20 cellular contexts compared by ENCODE assay signal in the genomic region with DNA sequence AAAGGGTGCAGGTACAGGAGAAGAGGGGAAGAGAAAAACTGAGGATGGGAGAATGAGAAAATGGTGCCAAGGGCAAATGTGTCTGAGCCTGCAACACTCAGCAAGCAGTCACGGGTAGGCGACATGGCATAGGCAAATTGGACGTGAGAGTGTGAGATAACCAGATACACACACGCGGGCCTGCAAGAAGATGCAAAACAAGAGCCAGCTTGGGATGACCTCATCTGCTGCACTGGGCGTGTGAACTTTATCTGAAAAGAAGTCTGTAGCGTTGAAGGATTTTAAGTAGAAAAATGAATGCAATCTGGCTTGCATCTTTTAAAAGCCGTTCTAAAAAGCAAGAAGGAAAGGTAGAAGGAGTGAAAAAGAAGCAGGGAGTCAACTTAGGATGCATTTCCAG.
DNase-seq lines count a peak whose midpoint lies in the region; ATAC-seq, FAIRE-seq and TF ChIP-seq lines count a peak whose summit lies in the region.
"Had no signal": no experiment of that assay in that cellular context is flagged by ENCODE, and none has a peak within 500 bp of the region (broad histone marks: within the 10 kb centered on the region; RNA-seq: fewer than 3 reads in every experiment).

No MANE protein-coding gene starts in this region.

- H3K27ac ChIP-seq in right cardiac atrium (ENCODE audit: low read length) (no peak overlapping the region), right atrium auricular region (no peak overlapping the region), GM23248 (no peak overlapping the region), K562 (ENCODE audit: extremely low read depth, low read depth, low read length) (no peak overlapping the region), neural progenitor cell (no peak overlapping the region)
- H3K27ac ChIP-seq: C4-2B, HL-60 had no signal

- H3K27me3 Mint-ChIP-seq in neural progenitor cell (ENCODE audit: insufficient read depth, low read depth), result peaks cover 3% of the 10 kb centered on the region

- TF ChIP-seq CTCF in right atrium auricular region (IDR thresholded peaks at IDR 0.05) (no peak), K562 (IDR thresholded peaks at IDR 0.05 in 2 of 3, conservative IDR thresholded peaks at IDR 0.05 in 1 of 3; ENCODE audit: insufficient read depth in 2 of 3, low read depth in 1 of 3, low read length in 3 of 3) (no peak), neural progenitor cell (IDR thresholded peaks at IDR 0.05) (no peak)

- POLR2A ChIA-PET in K562 (lab: Yijun Ruan, JAX), result no interaction called here

- H3K4me3 Mint-ChIP-seq in neural progenitor cell, result peak overlapping the region; percentile 42
- H3K4me3 Mint-ChIP-seq: CD4-positive, alpha-beta T cell; H9 had no signal

- H3K4me1 ChIP-seq in right cardiac atrium (ENCODE audit: control insufficient read depth, insufficient read depth, low read length), result no peaks in the 10 kb centered on the region
- H3K4me1 ChIP-seq in right atrium auricular region, result no peaks in the 10 kb centered on the region
- H3K4me1 ChIP-seq in GM23248 (ENCODE audit: insufficient read depth), result peaks cover 7% of the 10 kb centered on the region; the same call in 1 of the 2 replicates
- no peaks in the 10 kb centered on the region; a peak in 1 of 5 replicates for H3K4me1 ChIP-seq in K562 (replicated peaks in 1 of 2; ENCODE audit: control insufficient read depth in 2 of 2, insufficient read depth in 2 of 2, low read length in 2 of 2)
- H3K4me1 ChIP-seq in neural progenitor cell, result peaks cover 35% of the 10 kb centered on the region

- peaks cover 3% of the 10 kb centered on the region for H3K36me3 Mint-ChIP-seq in neural progenitor cell

- H3K79me2 ChIP-seq in GM23248 (ENCODE audit: insufficient read depth), result no peaks in the 10 kb centered on the region
- H3K79me2 ChIP-seq in K562 (ENCODE audit: control insufficient read depth, insufficient read depth, low read length), result no peaks in the 10 kb centered on the region
- no peaks in the 10 kb centered on the region for H3K79me2 ChIP-seq in neural progenitor cell (ENCODE audit: low read depth)

- no peaks in the 10 kb centered on the region for H3K9me2 ChIP-seq in GM23248 (ENCODE audit: insufficient read depth)

- no peaks in the 10 kb centered on the region for H3K27me3 ChIP-seq in right cardiac atrium (ENCODE audit: control insufficient read depth, insufficient read depth)
- H3K27me3 ChIP-seq in right atrium auricular region, result no peaks in the 10 kb centered on the region
- H3K27me3 ChIP-seq in GM23248 (replicated peaks; ENCODE audit: insufficient read depth), result no peaks in the 10 kb centered on the region
- peaks cover 3 to 20% of the 10 kb centered on the region in 2 experiments; a peak in 1 of 5 replicates for H3K27me3 ChIP-seq in K562 (ENCODE audit: control insufficient read depth in 2 of 2, insufficient read depth in 2 of 2, low read length in 2 of 2)
- no peaks in the 10 kb centered on the region for H3K27me3 ChIP-seq in neural progenitor cell

- H3K9me3 Mint-ChIP-seq in neural progenitor cell, result peaks cover 6% of the 10 kb centered on the region
- H3K9me3 Mint-ChIP-seq: CD4-positive, alpha-beta T cell; H9 had no signal

- H3F3A ChIP-seq in GM23248 (ENCODE audit: insufficient read depth) (no peaks in the 10 kb centered on the region), neural progenitor cell (ENCODE audit: low read depth) (peaks cover 7% of the 10 kb centered on the region)

- no peak overlapping the region for H3K27ac Mint-ChIP-seq in neural progenitor cell
- H3K27ac Mint-ChIP-seq: CD4-positive, alpha-beta T cell; H9 had no signal

- H3K9me3 ChIP-seq in right cardiac atrium (ENCODE audit: control insufficient read depth, low read length), result no peaks in the 10 kb centered on the region
- no peaks in the 10 kb centered on the region for H3K9me3 ChIP-seq in right atrium auricular region
- no peaks in the 10 kb centered on the region for H3K9me3 ChIP-seq in GM23248 (ENCODE audit: low read depth)
- no peaks in the 10 kb centered on the region for H3K9me3 ChIP-seq in K562 (replicated peaks; ENCODE audit: control insufficient read depth, insufficient read depth, low read depth, low read length)
- H3K9me3 ChIP-seq in neural progenitor cell (ENCODE audit: low read depth), result no peaks in the 10 kb centered on the region

- no peaks in the 10 kb centered on the region for H3K9me1 ChIP-seq in K562 (ENCODE audit: control insufficient read depth, insufficient read depth, low read length)

- ATAC-seq in right cardiac atrium (peak in 1 of 2 donors; percentile 48), K562 (no peak)

- peaks cover 25% of the 10 kb centered on the region for H3K4me1 Mint-ChIP-seq in neural progenitor cell

- CTCF ChIA-PET in K562 (lab: Yijun Ruan, JAX; ENCODE audit: low intra/inter-chr PET ratio), result no interaction called here

- no peak for TF ChIP-seq POLR2A in K562 (conservative IDR thresholded peaks at IDR 0.05)

- H4K20me1 ChIP-seq in GM23248 (ENCODE audit: insufficient read depth) (no peaks in the 10 kb centered on the region), K562 (replicated peaks; ENCODE audit: control insufficient read depth, insufficient read depth, low read length) (no peaks in the 10 kb centered on the region), neural progenitor cell (ENCODE audit: low read depth) (no peaks in the 10 kb centered on the region)

- H3K9ac ChIP-seq in GM23248 (no peak overlapping the region), K562 (ENCODE audit: insufficient read depth in 1 of 2, low read depth in 2 of 2, low read length in 2 of 2) (no peak overlapping the region), neural progenitor cell (no peak overlapping the region)

- WGBS in right cardiac atrium, result 36% methylated on average over 8 of the region's 8 CpGs
- WGBS in GM23248 (ENCODE audit: low coverage in 1 of 2, low lambda C conversion rate in 2 of 2, missing lambda C conversion rate in 2 of 2), 2 experiments, result 7 to 8% methylated on average over 8 of the region's 8 CpGs
- whole genome bisulfite sequencing in K562 (ENCODE audit: insufficient coverage, low coverage, missing lambda C conversion rate), result 0% methylated on average over 8 of the region's 8 CpGs

- H3K36me3 ChIP-seq in right atrium auricular region (no peaks in the 10 kb centered on the region), GM23248 (ENCODE audit: low read depth) (no peaks in the 10 kb centered on the region), K562 (ENCODE audit: control insufficient read depth, insufficient read depth, low read length) (no peaks in the 10 kb centered on the region), neural progenitor cell (no peaks in the 10 kb centered on the region)

- no TSS peak for BruUV-seq in K562 (replicated peaks; lab: Mats Ljungman, UMichigan)

- FAIRE-seq in K562 (lab: Jason Lieb, UNC), result no peak
- FAIRE-seq: G401.6, GM12892, GM18507 had no signal

- intact Hi-C loops in right cardiac atrium (cut with DNase I) (no loop called here), K562 (cut with micrococcal nuclease) (no loop called here)

- H3K4me3 ChIP-seq in right cardiac atrium (ENCODE audit: low read length) (no peak overlapping the region), right atrium auricular region (no peak overlapping the region), GM23248 (no peak overlapping the region), K562 (no peak overlapping the region), neural progenitor cell (no peak overlapping the region)

- in situ Hi-C loops in GM23248 (cut with MboI) (no loop called here), K562 (cut with MboI) (no loop called here)

- no peak overlapping the region for H3K4me2 ChIP-seq in GM23248 (ENCODE audit: unreplicated experiment)
- H3K4me2 ChIP-seq in K562 (ENCODE audit: insufficient read depth, low read length), result no peak overlapping the region
- H3K4me2 ChIP-seq in neural progenitor cell, result no peak overlapping the region

- peak in 2 of 3 donors; percentile 48 to 56 for DNase-seq in right cardiac atrium
- no peak for DNase-seq in right atrium auricular region (ENCODE audit: low spot score)
- DNase-seq in GM23248, result peak; percentile 58
- DNase-seq in K562 (ENCODE audit: extremely low read depth in 1 of 4, low spot score in 3 of 4), result peak in 1 of 4 experiments; percentile 23
- no peak for DNase-seq in neural progenitor cell (ENCODE audit: low spot score)
- no peak for DNase-seq in NCI-H2171 (lab: John Stamatoyannopoulos, UW)
- no peak for DNase-seq in HCEC 1CT
- no peak for DNase-seq in NCI-H2227 treated with DMSO at 0.1 percent for 48 hours (lab: John Stamatoyannopoulos, UW)
- DNase-seq: ACHN; AML-193; CD4-positive, alpha-beta T cell; DMS153; DMS79 treated with DMSO at 0.1 percent for 48 hours; GOT3; H9 had no signal

- H2AFZ ChIP-seq in GM23248 (no peak overlapping the region), K562 (ENCODE audit: low read depth, low read length) (no peak overlapping the region), neural progenitor cell (replicated peaks) (no peak overlapping the region)

- TF ChIP-seq EP300 in K562 (IDR thresholded peaks at IDR 0.05; ENCODE audit: low read length), result no peak

- TF ChIP-seq RAD21 in K562 (CRISPR knock-in tag; conservative IDR thresholded peaks at IDR 0.05 in 1 of 2, IDR thresholded peaks at IDR 0.05 in 1 of 2), result no peak

TF ChIP-seq in K562, 482 proteins besides CTCF, POLR2A, EP300 and RAD21 (continues in another document):
- TF ChIP-seq, protein P1, sequence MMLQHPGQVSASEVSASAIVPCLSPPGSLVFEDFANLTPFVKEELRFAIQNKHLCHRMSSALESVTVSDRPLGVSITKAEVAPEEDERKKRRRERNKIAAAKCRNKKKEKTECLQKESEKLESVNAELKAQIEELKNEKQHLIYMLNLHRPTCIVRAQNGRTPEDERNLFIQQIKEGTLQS (IDR thresholded peaks at IDR 0.05), result peak; percentile 41; the same call in 1 of the 2 replicates
- TF ChIP-seq, protein P1 (CRISPR knock-in tag; conservative IDR thresholded peaks at IDR 0.05), result no peak
- TF ChIP-seq CBFA2T3 (IDR thresholded peaks at IDR 0.05) (peak; percentile 38; the same call in 1 of the 2 replicates), NR2C1 (IDR thresholded peaks at IDR 0.05) (no peak), NR2C1 (tag; IDR thresholded peaks at IDR 0.05) (no peak), ZNF146 (CRISPR knock-in tag; IDR thresholded peaks at IDR 0.05; ENCODE audit: unreplicated experiment) (no peak), BDP1 (IDR thresholded peaks at IDR 0.05; ENCODE audit: insufficient read depth, insufficient read length) (no peak), MBD2 (IDR thresholded peaks at IDR 0.05; ENCODE audit: borderline replicate concordance, low read depth) (no peak), ETV1 (tag; conservative IDR thresholded peaks at IDR 0.05; ENCODE audit: low read depth) (no peak), POLR3A (IDR thresholded peaks at IDR 0.05; ENCODE audit: borderline replicate concordance, extremely low read depth, insufficient read depth, insufficient read length) (no peak), JUND (IDR thresholded peaks at IDR 0.05; ENCODE audit: borderline replicate concordance, low read depth, low read length) (no peak), JUND (tag; IDR thresholded peaks at IDR 0.05; ENCODE audit: borderline replicate concordance, low read depth, low read length) (peak; percentile 72; the same call in 2 of the 3 replicates), NFRKB (IDR thresholded peaks at IDR 0.05; ENCODE audit: low read depth) (no peak)

Comparison
In these comparisons a context has a peak if more than half of its experiments do, and no peak if none do; other contexts are left out.
1. DNase-seq: peak in right cardiac atrium (2 of 3) and GM23248 (single experiment); none in right atrium auricular region (single experiment), neural progenitor cell (single experiment), NCI-H2171 (single experiment), HCEC 1CT (single experiment) and NCI-H2227 treated with DMSO at 0.1 percent for 48 hours (single experiment).